Comparison of ENCODE assay signal across 2 cellular contexts in genomic region chr2:241291977-241292376, GRCh38.
TF ChIP-seq lines count a peak whose summit lies in the region.

No MANE protein-coding gene starts in this region.

TF ChIP-seq in SK-N-SH, 30 proteins besides CTCF, POLR2A, EP300 and RAD21 (continued from another document):
- TF ChIP-seq JUND (IDR thresholded peaks at IDR 0.05) (no peak), RFX5 (IDR thresholded peaks at IDR 0.05; ENCODE audit: low read length) (no peak), EZH2phosphoT487 (IDR thresholded peaks at IDR 0.05; ENCODE audit: borderline replicate concordance, low read depth) (no peak), FOXM1 (IDR thresholded peaks at IDR 0.05; ENCODE audit: low read depth) (no peak), NRF1 (IDR thresholded peaks at IDR 0.05; ENCODE audit: low read depth, low read length) (no peak), TAF1 (IDR thresholded peaks at IDR 0.05; ENCODE audit: borderline replicate concordance, low read depth, low read length) (no peak), USF2 (IDR thresholded peaks at IDR 0.05; ENCODE audit: borderline replicate concordance, low read depth, low read length) (no peak), TEAD4 (IDR thresholded peaks at IDR 0.05; ENCODE audit: borderline replicate concordance, insufficient read depth) (no peak), RCOR1 (IDR thresholded peaks at IDR 0.05; ENCODE audit: low read length) (no peak), SIN3A (IDR thresholded peaks at IDR 0.05; ENCODE audit: borderline replicate concordance, low read depth, low read length) (no peak), MXI1 (IDR thresholded peaks at IDR 0.05; ENCODE audit: low read depth, low read length) (no peak; the same call in 1 of the 2 replicates), GATA2 (CRISPR knock-in tag; IDR thresholded peaks at IDR 0.05) (no peak), TCF12 (IDR thresholded peaks at IDR 0.05) (no peak), YY1 (IDR thresholded peaks at IDR 0.05; ENCODE audit: low read depth) (no peak)
- TF ChIP-seq, protein P1, sequence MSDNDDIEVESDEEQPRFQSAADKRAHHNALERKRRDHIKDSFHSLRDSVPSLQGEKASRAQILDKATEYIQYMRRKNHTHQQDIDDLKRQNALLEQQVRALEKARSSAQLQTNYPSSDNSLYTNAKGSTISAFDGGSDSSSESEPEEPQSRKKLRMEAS (IDR thresholded peaks at IDR 0.05; ENCODE audit: low read depth): no peak
TF ChIP-seq in SK-N-SH: peak in this region for 0.

TF ChIP-seq in SK-N-SH treated with all-trans-retinoic acid at 6 μM for 48 hours, 23 proteins besides CTCF, POLR2A, EP300 and RAD21:
- TF ChIP-seq, protein P2, sequence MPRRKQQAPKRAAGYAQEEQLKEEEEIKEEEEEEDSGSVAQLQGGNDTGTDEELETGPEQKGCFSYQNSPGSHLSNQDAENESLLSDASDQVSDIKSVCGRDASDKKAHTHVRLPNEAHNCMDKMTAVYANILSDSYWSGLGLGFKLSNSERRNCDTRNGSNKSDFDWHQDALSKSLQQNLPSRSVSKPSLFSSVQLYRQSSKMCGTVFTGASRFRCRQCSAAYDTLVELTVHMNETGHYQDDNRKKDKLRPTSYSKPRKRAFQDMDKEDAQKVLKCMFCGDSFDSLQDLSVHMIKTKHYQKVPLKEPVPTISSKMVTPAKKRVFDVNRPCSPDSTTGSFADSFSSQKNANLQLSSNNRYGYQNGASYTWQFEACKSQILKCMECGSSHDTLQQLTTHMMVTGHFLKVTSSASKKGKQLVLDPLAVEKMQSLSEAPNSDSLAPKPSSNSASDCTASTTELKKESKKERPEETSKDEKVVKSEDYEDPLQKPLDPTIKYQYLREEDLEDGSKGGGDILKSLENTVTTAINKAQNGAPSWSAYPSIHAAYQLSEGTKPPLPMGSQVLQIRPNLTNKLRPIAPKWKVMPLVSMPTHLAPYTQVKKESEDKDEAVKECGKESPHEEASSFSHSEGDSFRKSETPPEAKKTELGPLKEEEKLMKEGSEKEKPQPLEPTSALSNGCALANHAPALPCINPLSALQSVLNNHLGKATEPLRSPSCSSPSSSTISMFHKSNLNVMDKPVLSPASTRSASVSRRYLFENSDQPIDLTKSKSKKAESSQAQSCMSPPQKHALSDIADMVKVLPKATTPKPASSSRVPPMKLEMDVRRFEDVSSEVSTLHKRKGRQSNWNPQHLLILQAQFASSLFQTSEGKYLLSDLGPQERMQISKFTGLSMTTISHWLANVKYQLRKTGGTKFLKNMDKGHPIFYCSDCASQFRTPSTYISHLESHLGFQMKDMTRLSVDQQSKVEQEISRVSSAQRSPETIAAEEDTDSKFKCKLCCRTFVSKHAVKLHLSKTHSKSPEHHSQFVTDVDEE (CRISPR knock-in tag; IDR thresholded peaks at IDR 0.05): no peak
- TF ChIP-seq PATZ1 (CRISPR knock-in tag; IDR thresholded peaks at IDR 0.05; ENCODE audit: borderline replicate concordance) (no peak), ZNF565 (CRISPR knock-in tag; conservative IDR thresholded peaks at IDR 0.05; ENCODE audit: low read depth) (no peak), ZC3H10 (CRISPR knock-in tag; IDR thresholded peaks at IDR 0.05) (no peak), ARNTL (CRISPR knock-in tag; IDR thresholded peaks at IDR 0.05; ENCODE audit: borderline replicate concordance, low read depth) (no peak), ZFP3 (CRISPR knock-in tag; IDR thresholded peaks at IDR 0.05) (no peak), CREB5 (CRISPR knock-in tag; IDR thresholded peaks at IDR 0.05; ENCODE audit: low read depth) (no peak), ZNF70 (CRISPR knock-in tag; IDR thresholded peaks at IDR 0.05) (no peak), OSR1 (CRISPR knock-in tag; IDR thresholded peaks at IDR 0.05) (no peak), ZNF8 (CRISPR knock-in tag; IDR thresholded peaks at IDR 0.05) (no peak), ISL1 (CRISPR knock-in tag; IDR thresholded peaks at IDR 0.05) (no peak), CSDC2 (CRISPR knock-in tag; IDR thresholded peaks at IDR 0.05) (no peak)
- TF ChIP-seq, protein P3, sequence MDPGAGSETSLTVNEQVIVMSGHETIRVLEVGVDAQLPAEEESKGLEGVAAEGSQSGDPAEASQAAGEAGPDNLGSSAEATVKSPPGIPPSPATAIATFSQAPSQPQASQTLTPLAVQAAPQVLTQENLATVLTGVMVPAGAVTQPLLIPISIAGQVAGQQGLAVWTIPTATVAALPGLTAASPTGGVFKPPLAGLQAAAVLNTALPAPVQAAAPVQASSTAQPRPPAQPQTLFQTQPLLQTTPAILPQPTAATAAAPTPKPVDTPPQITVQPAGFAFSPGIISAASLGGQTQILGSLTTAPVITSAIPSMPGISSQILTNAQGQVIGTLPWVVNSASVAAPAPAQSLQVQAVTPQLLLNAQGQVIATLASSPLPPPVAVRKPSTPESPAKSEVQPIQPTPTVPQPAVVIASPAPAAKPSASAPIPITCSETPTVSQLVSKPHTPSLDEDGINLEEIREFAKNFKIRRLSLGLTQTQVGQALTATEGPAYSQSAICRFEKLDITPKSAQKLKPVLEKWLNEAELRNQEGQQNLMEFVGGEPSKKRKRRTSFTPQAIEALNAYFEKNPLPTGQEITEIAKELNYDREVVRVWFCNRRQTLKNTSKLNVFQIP (CRISPR knock-in tag; IDR thresholded peaks at IDR 0.05; ENCODE audit: borderline replicate concordance, low read depth): no peak
